25 cellular contexts compared by ENCODE assay signal in the genomic region with DNA sequence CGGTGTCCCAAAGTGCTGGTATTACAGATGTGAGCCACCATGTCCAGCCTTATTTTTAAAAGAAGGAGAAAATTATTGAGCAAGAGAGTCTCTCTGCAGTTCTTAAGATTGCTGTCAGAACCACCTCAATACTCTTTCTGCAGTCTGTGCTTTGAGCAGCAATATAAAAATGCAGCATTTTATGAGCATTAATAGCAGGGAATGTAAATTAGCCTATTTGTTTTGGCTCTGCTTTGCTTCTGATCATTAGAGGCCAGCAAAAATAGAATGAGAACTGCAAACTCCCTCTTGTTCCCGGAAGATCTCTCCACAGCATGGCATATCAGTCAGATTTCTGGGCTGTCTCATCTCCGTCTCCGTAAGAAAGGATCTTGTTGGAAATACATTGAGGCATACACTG. TPM values are rescaled to one million over a fixed set of nuclear protein-coding genes. Genes with fewer than 3 reads are reported as not detected.
"Had no signal": no experiment of that assay in that cellular context is flagged by ENCODE, and none has a peak within 500 bp of the region (broad histone marks: within the 10 kb centered on the region; RNA-seq: fewer than 3 reads in every experiment).

No MANE protein-coding gene starts in this region.

- DNase-seq: activated CD4-positive, alpha-beta T cell treated with anti-CD3 and anti-CD28 coated beads, Interleukin-2, amount 10 ng/mL, durations not matched to agents 24 days and 14 days; activated CD4-positive, alpha-beta T cell treated with anti-CD3 and anti-CD28 coated beads, Interleukin-2, amount 50 U/mL, for 48 hours; activated CD4-positive, CD25-positive, alpha-beta regulatory T cell treated with anti-CD3 and anti-CD28 coated beads, Interleukin-2, amount 50 U/mL, for 72 hours; activated CD8-positive, alpha-beta memory T cell treated with anti-CD3 and anti-CD28 coated beads for 24 hours; activated effector memory CD4-positive, alpha-beta T cell treated with anti-CD3 and anti-CD28 coated beads, Interleukin-2, amount 50 U/mL, for 16 hours; activated naive CD4-positive, alpha-beta T cell treated with Interleukin-2 at 50 U/mL for 16 hours; activated naive CD8-positive, alpha-beta T cell treated with anti-CD3 and anti-CD28 coated beads, Interleukin-2, amount 50 U/mL, for 24 hours; activated T-cell treated with anti-CD3 and anti-CD28 coated beads, Interleukin-2, amount 50 U/mL, for 4 hours; amniotic stem cell; body of pancreas; MM.1S; NCI-H1105; NCI-H1436 treated with DMSO at 0.1 percent for 48 hours; NCI-H187; NCI-H446; NCI-H524; NCI-H748 treated with DMSO at 0.1 percent for 48 hours; SIG-M5; T-helper 1 cell had no signal

- H3K9me3 Mint-ChIP-seq: activated CD4-positive, alpha-beta T cell treated with anti-CD3 and anti-CD28 coated beads, Interleukin-2, amount 10 ng/mL, durations not matched to agents 24 days and 14 days; activated naive CD4-positive, alpha-beta T cell treated with anti-CD3 and anti-CD28 coated beads, Interleukin-2, amount 50 U/mL, for 72 hours; activated naive CD8-positive, alpha-beta T cell treated with anti-CD3 and anti-CD28 coated beads, Interleukin-2, amount 50 U/mL, for 24 hours; activated T-cell treated with anti-CD3 and anti-CD28 coated beads, Interleukin-2, amount 50 U/mL, for 4 hours; WTC11 had no signal

- H3K27ac Mint-ChIP-seq: activated CD4-positive, alpha-beta T cell treated with anti-CD3 and anti-CD28 coated beads, Interleukin-2, amount 10 ng/mL, durations not matched to agents 24 days and 14 days; activated naive CD4-positive, alpha-beta T cell treated with anti-CD3 and anti-CD28 coated beads, Interleukin-2, amount 50 U/mL, for 72 hours; activated naive CD8-positive, alpha-beta T cell treated with anti-CD3 and anti-CD28 coated beads, Interleukin-2, amount 50 U/mL, for 24 hours; WTC11 had no signal

- H3K27ac ChIP-seq: ascending aorta, body of pancreas had no signal

- H3K27me3 Mint-ChIP-seq: activated naive CD8-positive, alpha-beta T cell treated with anti-CD3 and anti-CD28 coated beads, Interleukin-2, amount 50 U/mL, for 24 hours had no signal

- H3K36me3 ChIP-seq: ascending aorta had no signal

- H3K9me3 ChIP-seq: ascending aorta, body of pancreas had no signal

- H3K27me3 ChIP-seq: ascending aorta, body of pancreas had no signal

- H3K4me3 ChIP-seq: ascending aorta, body of pancreas had no signal

- ATAC-seq: activated naive CD4-positive, alpha-beta T cell treated with anti-CD3 and anti-CD28 coated beads, Interleukin-2, amount 50 U/mL, for 72 hours; activated naive CD8-positive, alpha-beta T cell treated with anti-CD3 and anti-CD28 coated beads, Interleukin-2, amount 50 U/mL, for 24 hours; activated T-cell treated with anti-CD3 and anti-CD28 coated beads, Interleukin-2, amount 50 U/mL, for 4 hours; body of pancreas; WTC11 had no signal

- H3K36me3 Mint-ChIP-seq: activated naive CD4-positive, alpha-beta T cell treated with anti-CD3 and anti-CD28 coated beads, Interleukin-2, amount 50 U/mL, for 72 hours; WTC11 had no signal

- H3K4me3 Mint-ChIP-seq: activated CD4-positive, alpha-beta T cell treated with anti-CD3 and anti-CD28 coated beads, Interleukin-2, amount 10 ng/mL, durations not matched to agents 24 days and 14 days; activated naive CD8-positive, alpha-beta T cell treated with anti-CD3 and anti-CD28 coated beads, Interleukin-2, amount 50 U/mL, for 24 hours; activated T-cell treated with anti-CD3 and anti-CD28 coated beads, Interleukin-2, amount 50 U/mL, for 4 hours; WTC11 had no signal

- H3K4me1 ChIP-seq: body of pancreas had no signal

RNA-seq across cellular contexts. Expression of gene C6orf15, which starts 35.8 kb away (rescaled TPM):
- total RNA-seq: activated CD4-positive, alpha-beta T cell treated with anti-CD3 and anti-CD28 coated beads, Interleukin-2, amount 10 ng/mL, durations not matched to agents 24 days and 14 days; activated naive CD4-positive, alpha-beta T cell treated with anti-CD3 and anti-CD28 coated beads, Interleukin-2, amount 50 U/mL, for 72 hours; activated T-cell treated with anti-CD3 and anti-CD28 coated beads, Interleukin-2, amount 50 U/mL, for 4 hours; ascending aorta; body of pancreas; OCI-LY7; RPMI7951; T-helper 2 cell treated with Interferon-gamma antibody and Interleukin-4, amounts not matched to agents 100 ng/mL and 5 ng/mL, for 36 hours; WTC11 had no signal

RNA-seq across cellular contexts. Expression of gene PSORS1C1, which starts 38.0 kb away (rescaled TPM):
- total RNA-seq: activated CD4-positive, alpha-beta T cell treated with anti-CD3 and anti-CD28 coated beads, Interleukin-2, amount 10 ng/mL, durations not matched to agents 24 days and 14 days; activated T-cell treated with anti-CD3 and anti-CD28 coated beads, Interleukin-2, amount 50 U/mL, for 4 hours; ascending aorta; OCI-LY7; T-helper 2 cell treated with Interferon-gamma antibody and Interleukin-4, amounts not matched to agents 100 ng/mL and 5 ng/mL, for 36 hours had no signal

RNA-seq across cellular contexts. Expression of gene CDSN, which starts 43.6 kb away (rescaled TPM):
- total RNA-seq: activated CD4-positive, alpha-beta T cell treated with anti-CD3 and anti-CD28 coated beads, Interleukin-2, amount 10 ng/mL, durations not matched to agents 24 days and 14 days; activated naive CD4-positive, alpha-beta T cell treated with anti-CD3 and anti-CD28 coated beads, Interleukin-2, amount 50 U/mL, for 72 hours; activated T-cell treated with anti-CD3 and anti-CD28 coated beads, Interleukin-2, amount 50 U/mL, for 4 hours; ascending aorta; body of pancreas; OCI-LY7; RPMI7951; T-helper 2 cell treated with Interferon-gamma antibody and Interleukin-4, amounts not matched to agents 100 ng/mL and 5 ng/mL, for 36 hours; WTC11 had no signal
